ENCODE assay signal across 26 cellular contexts in genomic region chr1:39524591-39525365, GRCh38. TPM values are rescaled to one million over a fixed set of nuclear protein-coding genes. Genes with fewer than 3 reads are reported as not detected.
A peak's percentile ranks its signal among the peaks of the same experiment; 100 is the strongest.
DNase-seq lines count a peak whose midpoint lies in the region; ATAC-seq, FAIRE-seq and TF ChIP-seq lines count a peak whose summit lies in the region.
"Had no signal": no experiment of that assay in that cellular context is flagged by ENCODE, and none has a peak within 500 bp of the region (broad histone marks: within the 10 kb centered on the region; RNA-seq: fewer than 3 reads in every experiment).

No MANE protein-coding gene starts in this region.

- CTCF ChIA-PET in activated CD4-positive, alpha-beta T cell treated with anti-CD3 and anti-CD28 coated beads for 36 hours (lab: Charles Lee), result interaction anchor here (0.5 kb wide), 1 partner anchor 496 kb away, joined by 3 read pairs; no protein-coding TSS in a partner anchor
- CTCF ChIA-PET in HEK293 (lab: Yijun Ruan, JAX), result interaction anchor here (1.1 kb wide), 1 partner anchor 13 kb away, joined by 4 read pairs; no protein-coding TSS in a partner anchor
- CTCF ChIA-PET in GM12878 (lab: Yijun Ruan, JAX), result interaction anchor here (1.0 kb wide), 1 partner anchor 14 kb away, joined by 5 read pairs; no protein-coding TSS in a partner anchor

- H3K27ac ChIP-seq in HEK293 (ENCODE audit: extremely low read depth, low read depth, low read length) (no peak overlapping the region), GM12878 (ENCODE audit: control insufficient read depth, insufficient read depth) (peak overlapping the region; percentile 42; the same call in 1 of the 2 replicates), osteoblast (ENCODE audit: low read depth, low read length) (no peak overlapping the region)
- H3K27ac ChIP-seq: psoas muscle, RWPE1, WERI-Rb-1 had no signal

- no peaks in the 10 kb centered on the region for H4K20me1 ChIP-seq in GM12878 (ENCODE audit: control insufficient read depth, insufficient read depth)
- no peaks in the 10 kb centered on the region for H4K20me1 ChIP-seq in osteoblast (ENCODE audit: insufficient read depth, low read length)

- POLR2A ChIA-PET in activated CD4-positive, alpha-beta T cell treated with anti-CD3 and anti-CD28 coated beads for 36 hours (lab: Charles Lee), result no interaction called here
- POLR2A ChIA-PET in HEK293 (lab: Yijun Ruan, JAX) (no interaction called here), GM12878 (lab: Charles Lee) (no interaction called here)

- no peak for TF ChIP-seq POLR2A in GM12878 (IDR thresholded peaks at IDR 0.05; ENCODE audit: low read depth, low read length)

- no peaks in the 10 kb centered on the region for H3K9me3 Mint-ChIP-seq in activated CD4-positive, alpha-beta T cell treated with anti-CD3 and anti-CD28 coated beads for 36 hours (ENCODE audit: low read depth)
- H3K9me3 Mint-ChIP-seq in activated CD4-positive, alpha-beta T cell treated with anti-CD3 and anti-CD28 coated beads, Interleukin-2, amount 10 ng/mL, durations not matched to agents 24 days and 14 days, result no peaks in the 10 kb centered on the region

- no peaks in the 10 kb centered on the region for H3K79me2 ChIP-seq in GM12878 (ENCODE audit: control insufficient read depth, insufficient read depth, low read length)
- H3K79me2 ChIP-seq in osteoblast (ENCODE audit: insufficient read depth, low read length), result no peaks in the 10 kb centered on the region

- H3K4me3 ChIP-seq in HEK293 (ENCODE audit: low read depth, low read length) (no peak overlapping the region), GM12878 (no peak overlapping the region), osteoblast (ENCODE audit: insufficient read depth, low read length) (no peak overlapping the region)
- H3K4me3 ChIP-seq: gastrocnemius medialis, psoas muscle had no signal

- no peak for TF ChIP-seq RAD21 in GM12878 (IDR thresholded peaks at IDR 0.05; ENCODE audit: insufficient read depth, low read depth, low read length)

- peaks cover 2% of the 10 kb centered on the region for H3K4me1 Mint-ChIP-seq in activated CD4-positive, alpha-beta T cell treated with anti-CD3 and anti-CD28 coated beads for 36 hours
- H3K4me1 Mint-ChIP-seq in activated CD4-positive, alpha-beta T cell treated with anti-CD3 and anti-CD28 coated beads, Interleukin-2, amount 10 ng/mL, durations not matched to agents 24 days and 14 days, result peaks cover 6% of the 10 kb centered on the region

- DNase-seq in activated CD4-positive, alpha-beta T cell treated with anti-CD3 and anti-CD28 coated beads for 36 hours, result no peak
- no peak for DNase-seq in activated CD4-positive, alpha-beta T cell treated with anti-CD3 and anti-CD28 coated beads for 1 hour
- DNase-seq in GM12878 (ENCODE audit: low read depth, low spot score) (no peak), osteoblast (ENCODE audit: insufficient read length, low spot score, missing footprints) (peak; percentile 62), DMS 273 (lab: John Stamatoyannopoulos, UW; ENCODE audit: unreplicated experiment) (no peak), D721Med (ENCODE audit: insufficient read length, low spot score) (no peak)
- DNase-seq in activated CD4-positive, alpha-beta T cell treated with anti-CD3 and anti-CD28 coated beads, Interleukin-2, amount 10 ng/mL, durations not matched to agents 24 days and 14 days, result no peak
- DNase-seq: activated CD4-positive, alpha-beta T cell treated with anti-CD3 and anti-CD28 coated beads, Interleukin-2, amount 50 U/mL, for 48 hours; activated T-cell treated with anti-CD3 and anti-CD28 coated beads for 4 hours; amniotic stem cell; BE2C; cortex of kidney; gastrocnemius medialis; NCI-H1048; NCI-H187 treated with DMSO at 0.1 percent for 48 hours; NCI-H69; psoas muscle; T-helper 9 cell; WERI-Rb-1 had no signal

- TF ChIP-seq CTCF in HEK293 (tag by site-specific recombination; IDR thresholded peaks at IDR 0.05) (no peak), GM12878 (IDR thresholded peaks at IDR 0.05 in 2 of 3, conservative IDR thresholded peaks at IDR 0.05 in 1 of 3; ENCODE audit: control insufficient read depth in 2 of 3, extremely low read depth in 1 of 3, insufficient read depth in 1 of 3, low read depth in 3 of 3, low read length in 3 of 3) (no peak), osteoblast (IDR thresholded peaks at IDR 0.05; ENCODE audit: extremely low read depth, low read depth, low read length) (no peak), D721Med (IDR thresholded peaks at IDR 0.05; ENCODE audit: insufficient read depth, missing control alignments) (no peak)

- H3K4me3 Mint-ChIP-seq in activated CD4-positive, alpha-beta T cell treated with anti-CD3 and anti-CD28 coated beads for 36 hours, result no peak overlapping the region
- no peak overlapping the region for H3K4me3 Mint-ChIP-seq in activated CD4-positive, alpha-beta T cell treated with anti-CD3 and anti-CD28 coated beads, Interleukin-2, amount 10 ng/mL, durations not matched to agents 24 days and 14 days

- H2AFZ ChIP-seq in GM12878 (ENCODE audit: control insufficient read depth, low read depth, low read length), result no peak overlapping the region
- no peak overlapping the region for H2AFZ ChIP-seq in osteoblast (ENCODE audit: low read length)

- no peak for TF ChIP-seq EP300 in GM12878 (IDR thresholded peaks at IDR 0.05; ENCODE audit: borderline replicate concordance in 1 of 2, control insufficient read depth in 1 of 2, low read depth in 2 of 2, low read length in 2 of 2)

- no TSS peak for BruUV-seq in GM12878 (replicated peaks; lab: Mats Ljungman, UMichigan)

- SMC1A ChIA-PET in GM12878 (lab: Charles Lee; ENCODE audit: uncharacterized antibody, unreplicated experiment), result interaction anchor here (1.1 kb wide), 1 partner anchor 332 kb away, joined by 3 read pairs; no protein-coding TSS in a partner anchor

- H3K27ac Mint-ChIP-seq in activated CD4-positive, alpha-beta T cell treated with anti-CD3 and anti-CD28 coated beads for 36 hours, result peak overlapping the region; percentile 53
- no peak overlapping the region for H3K27ac Mint-ChIP-seq in activated CD4-positive, alpha-beta T cell treated with anti-CD3 and anti-CD28 coated beads, Interleukin-2, amount 10 ng/mL, durations not matched to agents 24 days and 14 days

- no peaks in the 10 kb centered on the region for H3K4me1 ChIP-seq in HEK293 (ENCODE audit: control insufficient read depth, insufficient read depth, low read length)
- H3K4me1 ChIP-seq in GM12878 (ENCODE audit: control insufficient read depth, insufficient read depth, low read length), result peaks cover 22% of the 10 kb centered on the region
- no peaks in the 10 kb centered on the region for H3K4me1 ChIP-seq in osteoblast (ENCODE audit: insufficient read depth, low read length)
- H3K4me1 ChIP-seq: BE2C, gastrocnemius medialis, psoas muscle had no signal

- in situ Hi-C loops in GM12878 (cut with MboI), result no loop called here

- no peaks in the 10 kb centered on the region for H3K27me3 ChIP-seq in GM12878 (replicated peaks in 1 of 2; ENCODE audit: control insufficient read depth in 2 of 2, insufficient read depth in 2 of 2, low read length in 1 of 2)
- H3K27me3 ChIP-seq in osteoblast (ENCODE audit: insufficient read depth, low read length), result no peaks in the 10 kb centered on the region
- H3K27me3 ChIP-seq: BE2C, gastrocnemius medialis had no signal

- peaks cover 9% of the 10 kb centered on the region for H3K36me3 Mint-ChIP-seq in activated CD4-positive, alpha-beta T cell treated with anti-CD3 and anti-CD28 coated beads for 36 hours (ENCODE audit: low read depth)
- peaks cover 4% of the 10 kb centered on the region for H3K36me3 Mint-ChIP-seq in activated CD4-positive, alpha-beta T cell treated with anti-CD3 and anti-CD28 coated beads, Interleukin-2, amount 10 ng/mL, durations not matched to agents 24 days and 14 days (ENCODE audit: low read depth)

- FAIRE-seq in GM12878 (lab: Jason Lieb, UNC) (no peak), D721Med (lab: Jason Lieb, UNC) (no peak)
- FAIRE-seq: H1 had no signal

- ATAC-seq in activated CD4-positive, alpha-beta T cell treated with anti-CD3 and anti-CD28 coated beads for 36 hours, result no peak
- ATAC-seq in GM12878, result no peak
- ATAC-seq: gastrocnemius medialis, psoas muscle had no signal

- WGBS in GM12878 (ENCODE audit: insufficient coverage, insufficient replicate concordance, low lambda C conversion rate, missing lambda C conversion rate), result 85% methylated on average over 13 of the region's 15 CpGs

- RAD21 ChIA-PET in GM12878 (lab: Charles Lee; ENCODE audit: unreplicated experiment), result interaction anchor here (1.5 kb wide), 1 partner anchor 36 kb away, joined by 4 read pairs; no protein-coding TSS in a partner anchor

- H3K27me3 Mint-ChIP-seq in activated CD4-positive, alpha-beta T cell treated with anti-CD3 and anti-CD28 coated beads for 36 hours, result no peaks in the 10 kb centered on the region
- no peaks in the 10 kb centered on the region for H3K27me3 Mint-ChIP-seq in activated CD4-positive, alpha-beta T cell treated with anti-CD3 and anti-CD28 coated beads, Interleukin-2, amount 10 ng/mL, durations not matched to agents 24 days and 14 days

- H3K9me3 ChIP-seq in HEK293 (ENCODE audit: control insufficient read depth, insufficient read depth, low read depth, low read length), result no peaks in the 10 kb centered on the region
- no peaks in the 10 kb centered on the region for H3K9me3 ChIP-seq in GM12878 (replicated peaks; ENCODE audit: control insufficient read depth, insufficient read depth, low read length)
- no peaks in the 10 kb centered on the region for H3K9me3 ChIP-seq in osteoblast (ENCODE audit: low read depth, low read length)
- H3K9me3 ChIP-seq: BE2C, gastrocnemius medialis, psoas muscle had no signal

- no peak overlapping the region for H3K4me2 ChIP-seq in GM12878 (ENCODE audit: control insufficient read depth, insufficient read depth)
- no peak overlapping the region for H3K4me2 ChIP-seq in osteoblast (ENCODE audit: insufficient read depth, low read length)

- H3K36me3 ChIP-seq in HEK293 (ENCODE audit: control insufficient read depth in 2 of 2, insufficient read depth in 1 of 2, low read length in 2 of 2) (peaks cover 0 to 28% of the 10 kb centered on the region in 2 experiments; a peak in 1 of 3 replicates), GM12878 (ENCODE audit: control insufficient read depth in 2 of 2, insufficient read depth in 2 of 2, low read length in 1 of 2) (peaks cover 0 to 4% of the 10 kb centered on the region in 2 experiments; a peak in 2 of 4 replicates), osteoblast (ENCODE audit: insufficient read depth, low read length) (peaks cover 22% of the 10 kb centered on the region)
- H3K36me3 ChIP-seq: BE2C, WERI-Rb-1 had no signal

- intact Hi-C loops in activated CD4-positive, alpha-beta T cell treated with anti-CD3 and anti-CD28 coated beads for 36 hours (cut with DNase I, micrococcal nuclease), result no loop called here
- intact Hi-C loops in GM12878 (cut with micrococcal nuclease; ENCODE audit: unreplicated experiment), result no loop called here
- intact Hi-C loops in activated CD4-positive, alpha-beta T cell treated with anti-CD3 and anti-CD28 coated beads, Interleukin-2, amount 10 ng/mL, durations not matched to agents 24 days and 14 days (cut with micrococcal nuclease), result no loop called here

- no peak overlapping the region for H3K9ac ChIP-seq in GM12878 (ENCODE audit: control insufficient read depth, insufficient read depth, low read length)

RNA-seq across cellular contexts. Expression of gene BMP8A, which starts 33.3 kb away (rescaled TPM):
- under 1 TPM in 1 of 2 experiments, not detected in 1; 0.16 TPM for total RNA-seq in activated CD4-positive, alpha-beta T cell treated with anti-CD3 and anti-CD28 coated beads for 36 hours
- not detected in 2 replicates for total RNA-seq in GM12878 (2013; cell fraction: nucleolus; rRNA removed)
- total RNA-seq in GM12878 (2014; rRNA removed) (0.22 TPM in 1 of 2 replicates, not detected in the other), GM12878 (2014; rRNA removed; fragmentation: Illumina TruSeq; extraction: Trizol) (not detected in 2 replicates), GM12878 (2021) (not detected in 2 replicates), osteoblast (0.72 and 2.4 TPM in 2 replicates)
- not detected for polyA plus RNA-seq in GM12878 (2011; ENCODE audit: low read depth)
- polyA plus RNA-seq in GM12878 (2011; rRNA removed) (not detected in 2 replicates), GM12878 (2014; fragmentation: Illumina TruSeq; extraction: Trizol) (not detected in 2 replicates), GM12878 (2014; fragmentation: Nextera tagmentation; extraction: Ambion mirVana) (not detected), GM12878 (2014; rRNA removed) (0.06 TPM in 1 of 2 replicates, not detected in the other), GM12878 (2016; fragmentation: Nextera tagmentation; extraction: Ambion mirVana) (not detected)
- polyA plus RNA-seq in GM12878 (2011; cell fraction: cytosol; rRNA removed), result not detected in 2 replicates
- not detected in 2 replicates for polyA plus RNA-seq in GM12878 (2011; cell fraction: nucleus; rRNA removed)
- 0.19 and 0.27 TPM in 2 replicates for polyA plus RNA-seq in GM12878 (2012)
- not detected in 2 replicates for polyA minus RNA-seq in GM12878 (2011; rRNA and poly(A)+ RNA removed)
- polyA minus RNA-seq in GM12878 (2011; cell fraction: cytosol; rRNA and poly(A)+ RNA removed), result not detected in 2 replicates
- polyA minus RNA-seq in GM12878 (2011; cell fraction: nucleus; rRNA and poly(A)+ RNA removed), result not detected in 2 replicates
- not detected in 2 replicates for total RNA-seq in activated CD4-positive, alpha-beta T cell treated with anti-CD3 and anti-CD28 coated beads, Interleukin-2, amount 10 ng/mL, durations not matched to agents 24 days and 14 days
- total RNA-seq: bronchial epithelial cell, LHCN-M2, liver, psoas muscle had no signal
- polyA plus RNA-seq: liver, neural cell had no signal

RNA-seq across cellular contexts. Expression of gene PABPC4, which starts 51.8 kb away (rescaled TPM):
- 100 to 1,000 TPM; 322 to 330 TPM for total RNA-seq in activated CD4-positive, alpha-beta T cell treated with anti-CD3 and anti-CD28 coated beads for 36 hours
- total RNA-seq in GM12878 (2013; cell fraction: nucleolus; rRNA removed), result 284 and 295 TPM in 2 replicates
- total RNA-seq in GM12878 (2014; rRNA removed) (149 and 153 TPM in 2 replicates), GM12878 (2014; rRNA removed; fragmentation: Illumina TruSeq; extraction: Trizol) (117 and 120 TPM in 2 replicates), GM12878 (2021) (323 and 347 TPM in 2 replicates), osteoblast (158 and 182 TPM in 2 replicates)
- polyA plus RNA-seq in GM12878 (2011; ENCODE audit: low read depth), result 365 TPM
- polyA plus RNA-seq in GM12878 (2011; rRNA removed) (123 and 126 TPM in 2 replicates), GM12878 (2014; fragmentation: Illumina TruSeq; extraction: Trizol) (229 and 320 TPM in 2 replicates), GM12878 (2014; fragmentation: Nextera tagmentation; extraction: Ambion mirVana) (10 to 100 TPM; 61.4 to 98.9 TPM), GM12878 (2014; rRNA removed) (157 and 163 TPM in 2 replicates), GM12878 (2016; fragmentation: Nextera tagmentation; extraction: Ambion mirVana) (10 to 100 TPM; 76.1 to 92.6 TPM)
- 134 and 144 TPM in 2 replicates for polyA plus RNA-seq in GM12878 (2011; cell fraction: cytosol; rRNA removed)
- 275 and 341 TPM in 2 replicates for polyA plus RNA-seq in GM12878 (2011; cell fraction: nucleus; rRNA removed)
- 346 and 447 TPM in 2 replicates for polyA plus RNA-seq in GM12878 (2012)
- polyA minus RNA-seq in GM12878 (2011; rRNA and poly(A)+ RNA removed), result 122 and 211 TPM in 2 replicates
- 126 and 132 TPM in 2 replicates for polyA minus RNA-seq in GM12878 (2011; cell fraction: cytosol; rRNA and poly(A)+ RNA removed)
- polyA minus RNA-seq in GM12878 (2011; cell fraction: nucleus; rRNA and poly(A)+ RNA removed), result 54.6 and 101 TPM in 2 replicates
- 337 and 353 TPM in 2 replicates for total RNA-seq in activated CD4-positive, alpha-beta T cell treated with anti-CD3 and anti-CD28 coated beads, Interleukin-2, amount 10 ng/mL, durations not matched to agents 24 days and 14 days
